8 cellular contexts compared by ENCODE assay signal in genomic region chr15:25174149-25174548, GRCh38.
DNase-seq lines count a peak whose midpoint lies in the region; ATAC-seq and TF ChIP-seq lines count a peak whose summit lies in the region.
"Not testable (repeated sequence)": the region's sequence is repeated elsewhere in the genome, so short reads cannot be mapped to it uniquely, and the experiment has no call there.

No MANE protein-coding gene starts in this region.

- H3K27ac Mint-ChIP-seq in Caco-2 (ENCODE audit: unreplicated experiment); activated CD4-positive, alpha-beta memory T cell treated with anti-CD3 and anti-CD28 coated beads, Interleukin-2, amount 10 ng/mL, durations not matched to agents 7 days and 5 days; activated naive CD4-positive, alpha-beta T cell treated with anti-CD3 and anti-CD28 coated beads, Interleukin-2, amount 10 ng/mL, durations not matched to agents 7 days and 5 days: not testable (repeated sequence)

- CTCF ChIA-PET in Caco-2 (lab: Charles Lee); PC-3 (lab: Charles Lee); activated CD4-positive, alpha-beta memory T cell treated with anti-CD3 and anti-CD28 coated beads, Interleukin-2, amount 10 ng/mL, durations not matched to agents 7 days and 5 days (lab: Charles Lee); activated naive CD4-positive, alpha-beta T cell treated with anti-CD3 and anti-CD28 coated beads, Interleukin-2, amount 10 ng/mL, durations not matched to agents 7 days and 5 days (lab: Charles Lee): not testable (repeated sequence)

- H3K4me3 ChIP-seq in Caco-2 (ENCODE audit: low read depth, low read length); PC-3 (ENCODE audit: low read length); ovary: not testable (repeated sequence)

- not testable (repeated sequence) for H3K4me3 Mint-ChIP-seq in Caco-2 (ENCODE audit: unreplicated experiment); activated CD4-positive, alpha-beta memory T cell treated with anti-CD3 and anti-CD28 coated beads, Interleukin-2, amount 10 ng/mL, durations not matched to agents 7 days and 5 days; activated naive CD4-positive, alpha-beta T cell treated with anti-CD3 and anti-CD28 coated beads, Interleukin-2, amount 10 ng/mL, durations not matched to agents 7 days and 5 days

- not testable (repeated sequence) for TF ChIP-seq POLR2A in ovary (IDR thresholded peaks at IDR 0.05)

- H3K79me2 ChIP-seq in PC-3 (ENCODE audit: low read length), result not testable (repeated sequence)

- not testable (repeated sequence) for TF ChIP-seq CTCF in Caco-2 (IDR thresholded peaks at IDR 0.05; ENCODE audit: insufficient read depth in 1 of 2, low read depth in 1 of 2, low read length in 1 of 2, severe bottlenecking in 1 of 2, unreplicated experiment in 1 of 2); PC-3 (conservative IDR thresholded peaks at IDR 0.05; ENCODE audit: low read depth, low read length); ovary (IDR thresholded peaks at IDR 0.05)

- not testable (repeated sequence) for H3K27me3 Mint-ChIP-seq in Caco-2 (ENCODE audit: insufficient read depth, unreplicated experiment); activated CD4-positive, alpha-beta memory T cell treated with anti-CD3 and anti-CD28 coated beads, Interleukin-2, amount 10 ng/mL, durations not matched to agents 7 days and 5 days; activated naive CD4-positive, alpha-beta T cell treated with anti-CD3 and anti-CD28 coated beads, Interleukin-2, amount 10 ng/mL, durations not matched to agents 7 days and 5 days

- not testable (repeated sequence) for H3F3A ChIP-seq in PC-3 (ENCODE audit: low read length, unreplicated experiment)

- H3K9me2 ChIP-seq in PC-3 (replicated peaks; ENCODE audit: low read length), result not testable (repeated sequence)

- peak; percentile 25 to 33 for DNase-seq in Caco-2
- DNase-seq in LHCN-M2 (ENCODE audit: low read depth), result peak; percentile 0
- DNase-seq in PC-3, result peak; percentile 7
- DNase-seq in activated CD4-positive, alpha-beta memory T cell treated with anti-CD3 and anti-CD28 coated beads, Interleukin-2, amount 10 ng/mL, durations not matched to agents 7 days and 5 days, result peak; percentile 7
- DNase-seq in activated T-cell treated with anti-CD3 and anti-CD28 coated beads, Interleukin-2, amount 50 U/mL, for 48 hours, result peak; percentile 4 to 16
- DNase-seq in activated naive CD4-positive, alpha-beta T cell treated with anti-CD3 and anti-CD28 coated beads, Interleukin-2, amount 10 ng/mL, durations not matched to agents 7 days and 5 days, result peak; percentile 6
- peak; percentile 23 for DNase-seq in Right ventricle myocardium inferior (ENCODE audit: missing footprints)
- DNase-seq in ovary, result peak in 3 of 5 donors; percentile 1 to 7 (median 2)

- H3K36me3 ChIP-seq in Caco-2 (ENCODE audit: control insufficient read depth, insufficient read depth, low read length); PC-3 (ENCODE audit: low read depth, low read length); ovary: not testable (repeated sequence)

- not testable (repeated sequence) for H3K9ac ChIP-seq in PC-3 (ENCODE audit: low read length)

- not testable (repeated sequence) for H3K4me1 Mint-ChIP-seq in Caco-2 (ENCODE audit: low read depth, unreplicated experiment); activated CD4-positive, alpha-beta memory T cell treated with anti-CD3 and anti-CD28 coated beads, Interleukin-2, amount 10 ng/mL, durations not matched to agents 7 days and 5 days; activated naive CD4-positive, alpha-beta T cell treated with anti-CD3 and anti-CD28 coated beads, Interleukin-2, amount 10 ng/mL, durations not matched to agents 7 days and 5 days

- WGBS in ovary, 3 donors, result 85 to 88% (median 87%) methylated on average over 10 of the region's 10 CpGs

- H4K20me1 ChIP-seq in PC-3 (ENCODE audit: low read length), result not testable (repeated sequence)

- POLR2A ChIA-PET in Caco-2 (lab: Charles Lee); PC-3 (lab: Charles Lee; ENCODE audit: unreplicated experiment); activated CD4-positive, alpha-beta memory T cell treated with anti-CD3 and anti-CD28 coated beads, Interleukin-2, amount 10 ng/mL, durations not matched to agents 7 days and 5 days (lab: Charles Lee): not testable (repeated sequence)

- not testable (repeated sequence) for H3K4me1 ChIP-seq in Caco-2; PC-3 (ENCODE audit: insufficient read depth, low read length); ovary (ENCODE audit: insufficient read depth)

- not testable (repeated sequence) for H3K4me2 ChIP-seq in PC-3 (ENCODE audit: low read length)

- H3K27me3 ChIP-seq in Caco-2 (replicated peaks; ENCODE audit: control insufficient read depth, insufficient read depth, low read length); PC-3 (ENCODE audit: low read length); ovary: not testable (repeated sequence)

- intact Hi-C loops in Caco-2 (cut with micrococcal nuclease; ENCODE audit: unreplicated experiment); PC-3 (cut with micrococcal nuclease); Right ventricle myocardium inferior (cut with DNase I); ovary (cut with DNase I): not testable (repeated sequence)

- not testable (repeated sequence) for H3K36me3 Mint-ChIP-seq in Caco-2 (ENCODE audit: insufficient read depth, unreplicated experiment); activated CD4-positive, alpha-beta memory T cell treated with anti-CD3 and anti-CD28 coated beads, Interleukin-2, amount 10 ng/mL, durations not matched to agents 7 days and 5 days (ENCODE audit: low read depth); activated naive CD4-positive, alpha-beta T cell treated with anti-CD3 and anti-CD28 coated beads, Interleukin-2, amount 10 ng/mL, durations not matched to agents 7 days and 5 days

- H3K9me3 ChIP-seq in Caco-2, result peaks cover 68% of the 10 kb centered on the region
- not testable (repeated sequence) for H3K9me3 ChIP-seq in PC-3 (ENCODE audit: low read length); ovary

- not testable (repeated sequence) for TF ChIP-seq EP300 in ovary (IDR thresholded peaks at IDR 0.05)

- peaks cover 18% of the 10 kb centered on the region for H3K9me3 Mint-ChIP-seq in Caco-2 (ENCODE audit: unreplicated experiment)
- H3K9me3 Mint-ChIP-seq in activated CD4-positive, alpha-beta memory T cell treated with anti-CD3 and anti-CD28 coated beads, Interleukin-2, amount 10 ng/mL, durations not matched to agents 7 days and 5 days, result peaks cover 28% of the 10 kb centered on the region
- peaks cover 46% of the 10 kb centered on the region for H3K9me3 Mint-ChIP-seq in activated naive CD4-positive, alpha-beta T cell treated with anti-CD3 and anti-CD28 coated beads, Interleukin-2, amount 10 ng/mL, durations not matched to agents 7 days and 5 days

- not testable (repeated sequence) for H3K27ac ChIP-seq in PC-3 (ENCODE audit: low read length); ovary

- not testable (repeated sequence) for H2AFZ ChIP-seq in PC-3 (ENCODE audit: low read length)

- BruUV-seq in Caco-2 (replicated peaks; lab: Mats Ljungman, UMichigan); PC-3 (replicated peaks; lab: Mats Ljungman, UMichigan): not testable (repeated sequence)

- not testable (repeated sequence) for ATAC-seq in PC-3, Right ventricle myocardium inferior
